ENCODE assay signal across 9 cellular contexts in the genomic region with DNA sequence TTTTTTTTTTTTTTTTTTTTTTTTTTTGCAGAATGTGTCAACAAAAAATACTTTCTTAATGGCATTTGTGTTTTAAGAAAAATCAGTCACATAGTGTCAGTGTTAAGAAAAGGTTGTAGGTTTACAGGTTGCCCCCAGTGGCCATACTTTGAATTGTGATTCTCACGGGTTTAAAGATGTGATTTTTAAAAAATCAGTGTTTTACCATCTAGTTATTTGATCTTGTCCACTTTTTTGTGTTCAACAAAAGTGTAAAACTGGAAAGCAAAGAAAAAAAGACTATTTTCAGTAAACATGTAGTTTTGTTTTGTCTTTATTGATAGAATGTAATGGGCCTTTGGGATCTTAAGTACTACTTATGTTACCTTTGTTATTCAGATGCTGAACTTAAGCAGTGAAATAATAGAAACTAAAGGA. TPM values are rescaled to one million over a fixed set of nuclear protein-coding genes. Genes with fewer than 3 reads are reported as not detected.
A peak's percentile ranks its signal among the peaks of the same experiment; 100 is the strongest.
DNase-seq lines count a peak whose midpoint lies in the region; ATAC-seq, FAIRE-seq and TF ChIP-seq lines count a peak whose summit lies in the region.
"Had no signal": no experiment of that assay in that cellular context is flagged by ENCODE, and none has a peak within 500 bp of the region (broad histone marks: within the 10 kb centered on the region; RNA-seq: fewer than 3 reads in every experiment).

No MANE protein-coding gene starts in this region.

- TF ChIP-seq POLR2A in endothelial cell of umbilical vein (IDR thresholded peaks at IDR 0.05; ENCODE audit: low read depth, low read length), result no peak

- FAIRE-seq in RCC 7860 (lab: Jason Lieb, UNC) (peak; percentile 72), endothelial cell of umbilical vein (lab: Jason Lieb, UNC) (peak; percentile 38)
- FAIRE-seq: A204.1 had no signal

- POLR2A ChIA-PET in endothelial cell of umbilical vein (lab: Charles Lee), result no interaction called here

- H3K9me3 ChIP-seq in endothelial cell of umbilical vein (replicated peaks; ENCODE audit: control insufficient read depth, insufficient read depth, low read length) (no peaks in the 10 kb centered on the region), psoas muscle (no peaks in the 10 kb centered on the region)

- intact Hi-C loops in endothelial cell of umbilical vein (cut with micrococcal nuclease) (no loop called here), psoas muscle (cut with DNase I) (no loop called here)

- H3K79me2 ChIP-seq in endothelial cell of umbilical vein (ENCODE audit: control insufficient read depth, insufficient read depth, low read length), result no peaks in the 10 kb centered on the region

- H3K27me3 ChIP-seq in endothelial cell of umbilical vein (ENCODE audit: control insufficient read depth in 2 of 2, insufficient read depth in 2 of 2, low read length in 2 of 2) (no peaks in the 10 kb centered on the region), psoas muscle (ENCODE audit: insufficient read depth in 3 of 3, low read length in 2 of 3) (no peaks in the 10 kb centered on the region)

- H3K9me1 ChIP-seq in endothelial cell of umbilical vein (replicated peaks; ENCODE audit: control insufficient read depth, extremely low read depth, insufficient read depth, low read length), result peaks cover 2% of the 10 kb centered on the region

- H3K36me3 ChIP-seq in endothelial cell of umbilical vein (ENCODE audit: control insufficient read depth in 2 of 2, extremely low read depth in 1 of 2, insufficient read depth in 2 of 2, low read length in 2 of 2) (peaks cover 0 to 22% of the 10 kb centered on the region in 2 experiments), psoas muscle (ENCODE audit: insufficient read depth in 1 of 2, low read depth in 1 of 2) (peaks cover 0 to 70% of the 10 kb centered on the region in 2 donors)

- CTCF ChIA-PET in endothelial cell of umbilical vein (lab: Charles Lee), result interaction anchor here (0.7 to 2.0 kb wide), 4 partner anchors 13 to 66 kb away, joined by 3 to 7 read pairs (median 4); a partner anchor contains a TSS

- H3K9ac ChIP-seq in endothelial cell of umbilical vein (replicated peaks; ENCODE audit: extremely low read depth, insufficient read depth, low read length), result no peak overlapping the region

- no peak overlapping the region for H3K4me3 ChIP-seq in endothelial cell of umbilical vein (replicated peaks in 1 of 3; ENCODE audit: insufficient read depth in 1 of 3, low read depth in 1 of 3, low read length in 3 of 3)
- no peak overlapping the region for H3K4me3 ChIP-seq in psoas muscle

- 59 to 68% (median 59%) methylated on average over 1 of the region's 1 CpG for WGBS in psoas muscle, 3 donors

- no peak overlapping the region for H3K4me2 ChIP-seq in endothelial cell of umbilical vein (ENCODE audit: insufficient read depth, low read length)

- H2AFZ ChIP-seq in endothelial cell of umbilical vein (ENCODE audit: low read depth, low read length), result no peak overlapping the region

- ATAC-seq in psoas muscle (peak in 1 of 4 donors; percentile 60), HG03442 (IDR thresholded peaks at IDR 0.05; ENCODE audit: unreplicated experiment) (no peak)

- no TSS peak for BruUV-seq in endothelial cell of umbilical vein (replicated peaks; lab: Mats Ljungman, UMichigan)

- TF ChIP-seq CTCF in GM20000 (IDR thresholded peaks at IDR 0.05; ENCODE audit: extremely low read depth, missing control alignments) (peak; percentile 14), endothelial cell of umbilical vein (IDR thresholded peaks at IDR 0.05; ENCODE audit: extremely low read depth in 1 of 2, insufficient read depth in 1 of 2, low read depth in 1 of 2, low read length in 2 of 2) (peak; percentile 33 to 44), psoas muscle (IDR thresholded peaks at IDR 0.05) (peak; percentile 47)

- peak; percentile 30 for DNase-seq in DMS 273 (lab: John Stamatoyannopoulos, UW; ENCODE audit: unreplicated experiment)
- no peak for DNase-seq in DMS 273 treated with DMSO at 0.1 percent for 48 hours (lab: John Stamatoyannopoulos, UW)
- peak; percentile 22 for DNase-seq in GM20000 (ENCODE audit: low spot score)
- DNase-seq in RCC 7860 (ENCODE audit: low spot score), result peak; percentile 24
- peak; percentile 42 for DNase-seq in endothelial cell of umbilical vein (ENCODE audit: low read depth, low spot score)
- no peak for DNase-seq in psoas muscle
- no peak for DNase-seq in activated effector memory CD4-positive, alpha-beta T cell treated with Interleukin-2 at 50 U/mL for 16 hours

- no peaks in the 10 kb centered on the region for H4K20me1 ChIP-seq in endothelial cell of umbilical vein (replicated peaks; ENCODE audit: control insufficient read depth, extremely low read depth, insufficient read depth, low read length)

- no peaks in the 10 kb centered on the region for H3K4me1 ChIP-seq in endothelial cell of umbilical vein (ENCODE audit: control insufficient read depth, extremely low read depth, insufficient read depth, low read length)
- no peaks in the 10 kb centered on the region for H3K4me1 ChIP-seq in psoas muscle

- dilution Hi-C loops in endothelial cell of umbilical vein (cut with MboI; ENCODE audit: extremely low pct_ligation_motif_present, low sequenced_read_pairs), result no loop called here

- no peak overlapping the region for H3K27ac ChIP-seq in endothelial cell of umbilical vein (ENCODE audit: insufficient read depth, low read depth, low read length)
- no peak overlapping the region for H3K27ac ChIP-seq in psoas muscle

TF ChIP-seq in endothelial cell of umbilical vein, 7 proteins besides CTCF, POLR2A, EP300 and RAD21:
- TF ChIP-seq FOS (IDR thresholded peaks at IDR 0.05; ENCODE audit: borderline replicate concordance, insufficient read depth, low read length) (no peak), GATA2 (IDR thresholded peaks at IDR 0.05; ENCODE audit: insufficient read depth, insufficient read length, low read depth, low read length) (no peak), MYC (IDR thresholded peaks at IDR 0.05; ENCODE audit: low read depth, low read length) (no peak), JUN (IDR thresholded peaks at IDR 0.05; ENCODE audit: borderline replicate concordance, insufficient read depth, insufficient read length, low read depth) (no peak), POLR2AphosphoS5 (IDR thresholded peaks at IDR 0.05; ENCODE audit: insufficient read depth, low read depth, low read length) (no peak), EZH2 (IDR thresholded peaks at IDR 0.05; ENCODE audit: borderline replicate concordance, low read depth, low read length, severe bottlenecking) (no peak)
- TF ChIP-seq, protein P1, sequence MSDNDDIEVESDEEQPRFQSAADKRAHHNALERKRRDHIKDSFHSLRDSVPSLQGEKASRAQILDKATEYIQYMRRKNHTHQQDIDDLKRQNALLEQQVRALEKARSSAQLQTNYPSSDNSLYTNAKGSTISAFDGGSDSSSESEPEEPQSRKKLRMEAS (IDR thresholded peaks at IDR 0.05; ENCODE audit: insufficient read depth, insufficient read length), result no peak

RNA-seq across cellular contexts. Expression of a gene that starts 25.7 kb away (rescaled TPM):
- total RNA-seq in endothelial cell of umbilical vein (25.8 and 29.9 TPM in 2 replicates), psoas muscle (1 to 10 TPM; 4.4 to 7.9 (median 6.2) TPM)
- polyA plus RNA-seq in endothelial cell of umbilical vein (4.8 and 5.7 TPM in 2 replicates), psoas muscle (1 to 10 TPM; 2.3 to 6.3 (median 5.8) TPM)
- 10.1 TPM in 2 replicates for polyA plus RNA-seq in endothelial cell of umbilical vein (2011; cell fraction: cytosol; rRNA removed)
- 5.4 and 9.9 TPM in 2 replicates for polyA plus RNA-seq in endothelial cell of umbilical vein (2011; cell fraction: nucleus; rRNA removed)
- polyA plus RNA-seq in endothelial cell of umbilical vein (2012), result 14.3 and 24.5 TPM in 2 replicates
- polyA minus RNA-seq in endothelial cell of umbilical vein, result 9.0 and 11.8 TPM in 2 replicates
- polyA minus RNA-seq in endothelial cell of umbilical vein (2011; cell fraction: cytosol; rRNA and poly(A)+ RNA removed), result 12.8 TPM
- 6.4 and 17.3 TPM in 2 replicates for polyA minus RNA-seq in endothelial cell of umbilical vein (2011; cell fraction: nucleus; rRNA and poly(A)+ RNA removed)

RNA-seq across cellular contexts. Expression of a gene that starts 49.6 kb away (rescaled TPM):
- total RNA-seq in endothelial cell of umbilical vein, result 11.0 and 15.8 TPM in 2 replicates
- 1.8 and 2.1 TPM in 2 replicates for polyA plus RNA-seq in endothelial cell of umbilical vein
- polyA plus RNA-seq in endothelial cell of umbilical vein (2011; cell fraction: cytosol; rRNA removed), result 3.6 and 4.1 TPM in 2 replicates
- 9.2 and 9.6 TPM in 2 replicates for polyA plus RNA-seq in endothelial cell of umbilical vein (2011; cell fraction: nucleus; rRNA removed)
- 5.3 and 6.4 TPM in 2 replicates for polyA plus RNA-seq in endothelial cell of umbilical vein (2012)
- 4.4 and 4.6 TPM in 2 replicates for polyA minus RNA-seq in endothelial cell of umbilical vein
- polyA minus RNA-seq in endothelial cell of umbilical vein (2011; cell fraction: cytosol; rRNA and poly(A)+ RNA removed), result 3.1 TPM
- 7.3 and 11.4 TPM in 2 replicates for polyA minus RNA-seq in endothelial cell of umbilical vein (2011; cell fraction: nucleus; rRNA and poly(A)+ RNA removed)
- total RNA-seq in psoas muscle, result 1 to 10 TPM; 2.4 to 3.0 (median 2.6) TPM
- 1 to 10 TPM; 2.1 to 4.6 (median 3.7) TPM for polyA plus RNA-seq in psoas muscle

RNA-seq across cellular contexts. Expression of a gene that starts 54.9 kb away (rescaled TPM):
- not detected in 2 replicates for total RNA-seq in endothelial cell of umbilical vein
- 0.23 TPM in 1 of 2 replicates, not detected in the other for polyA plus RNA-seq in endothelial cell of umbilical vein
- polyA plus RNA-seq in endothelial cell of umbilical vein (2011; cell fraction: cytosol; rRNA removed), result 0.56 TPM in 1 of 2 replicates, not detected in the other
- polyA plus RNA-seq in endothelial cell of umbilical vein (2011; cell fraction: nucleus; rRNA removed), result not detected in 2 replicates
- 0.86 TPM in 1 of 2 replicates, not detected in the other for polyA plus RNA-seq in endothelial cell of umbilical vein (2012)
- polyA minus RNA-seq in endothelial cell of umbilical vein, result not detected in 2 replicates
- polyA minus RNA-seq in endothelial cell of umbilical vein (2011; cell fraction: cytosol; rRNA and poly(A)+ RNA removed), result not detected
- polyA minus RNA-seq in endothelial cell of umbilical vein (2011; cell fraction: nucleus; rRNA and poly(A)+ RNA removed), result not detected in 2 replicates
- total RNA-seq in psoas muscle, result not detected
- polyA plus RNA-seq in psoas muscle, result under 1 TPM in 2 of 3 donors, not detected in 1; 0.25 to 0.40 TPM

Comparison
In these comparisons a context has a peak if more than half of its experiments do, and no peak if none do; other contexts are left out.
1. DNase-seq: peak in DMS 273 (single experiment), GM20000 (single experiment), RCC 7860 (single experiment) and endothelial cell of umbilical vein (single experiment); none in DMS 273 treated with DMSO at 0.1 percent for 48 hours (single experiment), psoas muscle (0 of 2) and activated effector memory CD4-positive, alpha-beta T cell treated with Interleukin-2 at 50 U/mL for 16 hours (single experiment).
2. Peak in every context shown above with its lines, with median percentiles within 50 percentile points of each other: CTCF ChIP-seq.